Comparison of ENCODE assay signal across 1 cellular context in genomic region chr19:34335914-34336313, GRCh38.
A peak's percentile ranks its signal among the peaks of the same experiment; 100 is the strongest.
TF ChIP-seq lines count a peak whose summit lies in the region.

No MANE protein-coding gene starts in this region.

TF ChIP-seq in HepG2, 621 proteins besides CTCF, POLR2A, EP300 and RAD21 (continued from another document):
- TF ChIP-seq ZHX2 (IDR thresholded peaks at IDR 0.05; ENCODE audit: low read depth) (no peak), ZHX2 (CRISPR knock-in tag; IDR thresholded peaks at IDR 0.05; ENCODE audit: borderline replicate concordance) (no peak), GTF2F1 (IDR thresholded peaks at IDR 0.05; ENCODE audit: low read length) (no peak), HNRNPH1 (optimal IDR thresholded peaks at IDR 0.05; ENCODE audit: low read depth, low read length) (no peak), RARA (CRISPR knock-in tag; IDR thresholded peaks at IDR 0.05) (peak; percentile 66), HOXA5 (CRISPR knock-in tag; IDR thresholded peaks at IDR 0.05) (no peak), HOXA3 (CRISPR knock-in tag; IDR thresholded peaks at IDR 0.05) (peak; percentile 33; the same call in 1 of the 2 replicates), HOMEZ (CRISPR knock-in tag; IDR thresholded peaks at IDR 0.05; ENCODE audit: low read depth) (peak; percentile 35; the same call in 1 of the 2 replicates), SP5 (CRISPR knock-in tag; IDR thresholded peaks at IDR 0.05; ENCODE audit: borderline replicate concordance, low read depth) (peak; percentile 79), KLF16 (CRISPR knock-in tag; IDR thresholded peaks at IDR 0.05) (no peak), HNRNPLL (IDR thresholded peaks at IDR 0.05; ENCODE audit: low read depth, low read length, poor library complexity, severe bottlenecking) (no peak), ZNF362 (CRISPR knock-in tag; IDR thresholded peaks at IDR 0.05; ENCODE audit: borderline replicate concordance) (peak; percentile 19; the same call in 1 of the 2 replicates), ZFAT (CRISPR knock-in tag; conservative IDR thresholded peaks at IDR 0.05) (no peak), ZNF235 (CRISPR knock-in tag; IDR thresholded peaks at IDR 0.05; ENCODE audit: borderline replicate concordance) (no peak), SP1 (IDR thresholded peaks at IDR 0.05) (no peak), SP1 (CRISPR knock-in tag; IDR thresholded peaks at IDR 0.05) (0 out of 2 replicates have a peak, but pooled peaks have one; percentile 36), MTA1 (CRISPR knock-in tag; IDR thresholded peaks at IDR 0.05; ENCODE audit: borderline replicate concordance) (no peak), ZNF329 (CRISPR knock-in tag; IDR thresholded peaks at IDR 0.05; ENCODE audit: low read depth) (no peak), RXRA (CRISPR knock-in tag; IDR thresholded peaks at IDR 0.05) (peak; percentile 44; the same call in 1 of the 2 replicates), SAP130 (CRISPR knock-in tag; IDR thresholded peaks at IDR 0.05; ENCODE audit: low read depth) (peak; percentile 24; the same call in 1 of the 2 replicates), IKZF1 (IDR thresholded peaks at IDR 0.05) (no peak), HNF4A (CRISPR knock-in tag; IDR thresholded peaks at IDR 0.05) (peak; percentile 66), KMT2A (CRISPR knock-in tag; IDR thresholded peaks at IDR 0.05) (no peak)
- TF ChIP-seq, protein P1, sequence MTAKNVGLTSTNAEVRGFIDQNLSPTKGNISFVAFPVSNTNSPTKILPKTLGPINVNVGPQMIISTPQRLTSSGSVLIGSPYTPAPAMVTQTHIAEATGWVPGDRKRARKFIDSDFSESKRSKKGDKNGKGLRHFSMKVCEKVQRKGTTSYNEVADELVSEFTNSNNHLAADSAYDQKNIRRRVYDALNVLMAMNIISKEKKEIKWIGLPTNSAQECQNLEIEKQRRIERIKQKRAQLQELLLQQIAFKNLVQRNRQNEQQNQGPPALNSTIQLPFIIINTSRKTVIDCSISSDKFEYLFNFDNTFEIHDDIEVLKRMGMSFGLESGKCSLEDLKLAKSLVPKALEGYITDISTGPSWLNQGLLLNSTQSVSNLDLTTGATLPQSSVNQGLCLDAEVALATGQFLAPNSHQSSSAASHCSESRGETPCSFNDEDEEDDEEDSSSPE (CRISPR knock-in tag; IDR thresholded peaks at IDR 0.05), result no peak
- TF ChIP-seq, protein P2, sequence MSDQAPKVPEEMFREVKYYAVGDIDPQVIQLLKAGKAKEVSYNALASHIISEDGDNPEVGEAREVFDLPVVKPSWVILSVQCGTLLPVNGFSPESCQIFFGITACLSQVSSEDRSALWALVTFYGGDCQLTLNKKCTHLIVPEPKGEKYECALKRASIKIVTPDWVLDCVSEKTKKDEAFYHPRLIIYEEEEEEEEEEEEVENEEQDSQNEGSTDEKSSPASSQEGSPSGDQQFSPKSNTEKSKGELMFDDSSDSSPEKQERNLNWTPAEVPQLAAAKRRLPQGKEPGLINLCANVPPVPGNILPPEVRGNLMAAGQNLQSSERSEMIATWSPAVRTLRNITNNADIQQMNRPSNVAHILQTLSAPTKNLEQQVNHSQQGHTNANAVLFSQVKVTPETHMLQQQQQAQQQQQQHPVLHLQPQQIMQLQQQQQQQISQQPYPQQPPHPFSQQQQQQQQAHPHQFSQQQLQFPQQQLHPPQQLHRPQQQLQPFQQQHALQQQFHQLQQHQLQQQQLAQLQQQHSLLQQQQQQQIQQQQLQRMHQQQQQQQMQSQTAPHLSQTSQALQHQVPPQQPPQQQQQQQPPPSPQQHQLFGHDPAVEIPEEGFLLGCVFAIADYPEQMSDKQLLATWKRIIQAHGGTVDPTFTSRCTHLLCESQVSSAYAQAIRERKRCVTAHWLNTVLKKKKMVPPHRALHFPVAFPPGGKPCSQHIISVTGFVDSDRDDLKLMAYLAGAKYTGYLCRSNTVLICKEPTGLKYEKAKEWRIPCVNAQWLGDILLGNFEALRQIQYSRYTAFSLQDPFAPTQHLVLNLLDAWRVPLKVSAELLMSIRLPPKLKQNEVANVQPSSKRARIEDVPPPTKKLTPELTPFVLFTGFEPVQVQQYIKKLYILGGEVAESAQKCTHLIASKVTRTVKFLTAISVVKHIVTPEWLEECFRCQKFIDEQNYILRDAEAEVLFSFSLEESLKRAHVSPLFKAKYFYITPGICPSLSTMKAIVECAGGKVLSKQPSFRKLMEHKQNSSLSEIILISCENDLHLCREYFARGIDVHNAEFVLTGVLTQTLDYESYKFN (CRISPR knock-in tag; conservative IDR thresholded peaks at IDR 0.05), result peak; percentile 56
- TF ChIP-seq, protein P3, sequence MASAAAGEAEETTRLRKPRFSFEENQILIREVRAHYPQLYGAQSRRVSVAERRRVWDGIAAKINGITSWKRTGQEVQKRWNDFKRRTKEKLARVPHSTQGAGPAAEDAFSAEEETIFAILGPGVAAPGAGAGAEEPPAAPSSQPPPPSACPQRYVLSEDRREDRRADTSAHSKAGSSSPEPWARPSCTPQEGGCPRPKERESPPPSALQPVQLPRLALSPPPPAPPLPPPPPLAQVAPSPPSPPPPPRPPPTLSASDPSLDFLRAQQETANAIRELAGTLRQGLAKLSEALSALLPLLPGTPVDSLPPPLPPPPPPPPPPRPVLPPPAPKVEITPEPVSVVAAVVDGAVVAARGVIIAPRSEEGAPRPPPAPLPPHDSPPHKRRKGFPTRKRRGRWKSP (CRISPR knock-in tag; IDR thresholded peaks at IDR 0.05), result no peak
- TF ChIP-seq, protein P4, sequence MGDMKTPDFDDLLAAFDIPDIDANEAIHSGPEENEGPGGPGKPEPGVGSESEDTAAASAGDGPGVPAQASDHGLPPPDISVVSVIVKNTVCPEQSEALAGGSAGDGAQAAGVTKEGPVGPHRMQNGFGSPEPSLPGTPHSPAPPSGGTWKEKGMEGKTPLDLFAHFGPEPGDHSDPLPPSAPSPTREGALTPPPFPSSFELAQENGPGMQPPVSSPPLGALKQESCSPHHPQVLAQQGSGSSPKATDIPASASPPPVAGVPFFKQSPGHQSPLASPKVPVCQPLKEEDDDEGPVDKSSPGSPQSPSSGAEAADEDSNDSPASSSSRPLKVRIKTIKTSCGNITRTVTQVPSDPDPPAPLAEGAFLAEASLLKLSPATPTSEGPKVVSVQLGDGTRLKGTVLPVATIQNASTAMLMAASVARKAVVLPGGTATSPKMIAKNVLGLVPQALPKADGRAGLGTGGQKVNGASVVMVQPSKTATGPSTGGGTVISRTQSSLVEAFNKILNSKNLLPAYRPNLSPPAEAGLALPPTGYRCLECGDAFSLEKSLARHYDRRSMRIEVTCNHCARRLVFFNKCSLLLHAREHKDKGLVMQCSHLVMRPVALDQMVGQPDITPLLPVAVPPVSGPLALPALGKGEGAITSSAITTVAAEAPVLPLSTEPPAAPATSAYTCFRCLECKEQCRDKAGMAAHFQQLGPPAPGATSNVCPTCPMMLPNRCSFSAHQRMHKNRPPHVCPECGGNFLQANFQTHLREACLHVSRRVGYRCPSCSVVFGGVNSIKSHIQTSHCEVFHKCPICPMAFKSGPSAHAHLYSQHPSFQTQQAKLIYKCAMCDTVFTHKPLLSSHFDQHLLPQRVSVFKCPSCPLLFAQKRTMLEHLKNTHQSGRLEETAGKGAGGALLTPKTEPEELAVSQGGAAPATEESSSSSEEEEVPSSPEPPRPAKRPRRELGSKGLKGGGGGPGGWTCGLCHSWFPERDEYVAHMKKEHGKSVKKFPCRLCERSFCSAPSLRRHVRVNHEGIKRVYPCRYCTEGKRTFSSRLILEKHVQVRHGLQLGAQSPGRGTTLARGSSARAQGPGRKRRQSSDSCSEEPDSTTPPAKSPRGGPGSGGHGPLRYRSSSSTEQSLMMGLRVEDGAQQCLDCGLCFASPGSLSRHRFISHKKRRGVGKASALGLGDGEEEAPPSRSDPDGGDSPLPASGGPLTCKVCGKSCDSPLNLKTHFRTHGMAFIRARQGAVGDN (CRISPR knock-in tag; IDR thresholded peaks at IDR 0.05), result no peak
- TF ChIP-seq, protein P5, sequence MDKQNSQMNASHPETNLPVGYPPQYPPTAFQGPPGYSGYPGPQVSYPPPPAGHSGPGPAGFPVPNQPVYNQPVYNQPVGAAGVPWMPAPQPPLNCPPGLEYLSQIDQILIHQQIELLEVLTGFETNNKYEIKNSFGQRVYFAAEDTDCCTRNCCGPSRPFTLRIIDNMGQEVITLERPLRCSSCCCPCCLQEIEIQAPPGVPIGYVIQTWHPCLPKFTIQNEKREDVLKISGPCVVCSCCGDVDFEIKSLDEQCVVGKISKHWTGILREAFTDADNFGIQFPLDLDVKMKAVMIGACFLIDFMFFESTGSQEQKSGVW (CRISPR knock-in tag; IDR thresholded peaks at IDR 0.05; ENCODE audit: borderline replicate concordance), result no peak
